ENCODE assay signal across 12 cellular contexts in the genomic region with DNA sequence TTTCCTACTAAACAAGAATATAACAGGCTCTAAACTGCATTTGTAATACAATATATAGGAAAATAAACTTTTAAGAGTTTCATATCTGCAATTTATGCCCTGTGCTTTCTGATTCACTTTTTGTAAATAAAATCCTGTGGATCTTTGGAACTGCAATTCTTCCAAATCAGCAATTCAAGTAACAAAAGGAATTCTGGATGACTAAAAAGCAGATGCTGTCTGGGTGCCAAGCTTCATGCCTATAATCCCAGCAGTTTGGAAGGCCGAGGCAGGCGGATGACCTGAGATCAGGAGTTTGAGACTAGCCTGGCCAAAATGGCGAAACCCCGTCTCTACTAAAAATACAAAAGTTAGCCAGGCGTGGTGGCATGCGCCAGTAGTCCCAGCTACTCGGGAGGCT.
"Had no signal": no experiment of that assay in that cellular context is flagged by ENCODE, and none has a peak within 500 bp of the region (broad histone marks: within the 10 kb centered on the region; RNA-seq: fewer than 3 reads in every experiment).

No MANE protein-coding gene starts in this region.

- H3K4me3 ChIP-seq: adrenal gland, colonic mucosa, mucosa of descending colon, right lobe of liver had no signal

- H3K27ac ChIP-seq: adrenal gland, colonic mucosa, right lobe of liver, WERI-Rb-1 had no signal

- H3K36me3 ChIP-seq: adrenal gland, colonic mucosa, right lobe of liver, WERI-Rb-1 had no signal

- DNase-seq: activated CD4-positive, alpha-beta T cell treated with anti-CD3 and anti-CD28 coated beads for 4 hours; activated CD8-positive, alpha-beta T cell treated with anti-CD3 and anti-CD28 coated beads for 36 hours; adrenal gland; colonic mucosa; effector CD4-positive, alpha-beta T cell; immature natural killer cell; left cardiac atrium; mucosa of descending colon; natural killer cell; right lobe of liver; stimulated activated naive CD4-positive, alpha-beta T cell treated with Interleukin-2 at 50 U/mL for 16 hours; WERI-Rb-1 had no signal

- H3K27me3 ChIP-seq: adrenal gland, colonic mucosa, right lobe of liver had no signal

- ATAC-seq: activated CD8-positive, alpha-beta T cell treated with anti-CD3 and anti-CD28 coated beads for 36 hours; left cardiac atrium; mucosa of descending colon; natural killer cell; right lobe of liver had no signal

- H3K9me3 ChIP-seq: adrenal gland, colonic mucosa, right lobe of liver had no signal

- H3K4me1 ChIP-seq: adrenal gland, colonic mucosa, right lobe of liver had no signal
